ENCODE assay signal across 1 cellular context in the genomic region with DNA sequence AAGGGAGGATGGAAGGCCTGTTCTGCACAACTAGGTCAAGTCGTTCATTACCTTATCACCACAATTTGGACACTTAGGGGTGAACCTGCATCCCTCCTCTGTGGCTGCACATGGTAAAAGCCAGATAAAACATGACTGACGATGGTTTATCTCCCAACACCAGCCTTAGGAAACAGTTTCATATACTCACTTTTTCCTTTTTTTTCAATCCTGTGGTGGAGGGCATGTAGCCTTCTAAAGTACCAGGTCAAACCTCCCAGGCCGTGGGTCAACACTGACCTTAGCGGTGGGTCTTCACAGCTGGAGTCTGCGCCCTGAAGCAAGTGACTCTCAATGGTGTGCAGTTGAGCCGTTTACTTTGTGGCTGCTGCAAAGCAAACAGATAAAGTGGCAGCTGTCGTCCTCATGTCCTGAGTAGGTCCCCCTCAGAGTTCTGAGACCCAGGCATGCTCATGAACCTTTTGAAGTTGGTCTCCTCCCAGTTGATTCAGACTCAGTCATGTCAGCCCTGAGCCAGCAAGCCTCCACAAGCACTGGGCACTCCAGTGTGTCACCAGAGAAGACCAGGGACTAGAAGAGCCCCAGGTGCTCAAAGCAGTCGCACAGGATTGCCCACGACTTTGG.
TF ChIP-seq lines count a peak whose summit lies in the region.

No MANE protein-coding gene starts in this region.

TF ChIP-seq in HepG2, 621 proteins besides CTCF, POLR2A, EP300 and RAD21 (continued from another document and continues in another):
- TF ChIP-seq, protein P1, sequence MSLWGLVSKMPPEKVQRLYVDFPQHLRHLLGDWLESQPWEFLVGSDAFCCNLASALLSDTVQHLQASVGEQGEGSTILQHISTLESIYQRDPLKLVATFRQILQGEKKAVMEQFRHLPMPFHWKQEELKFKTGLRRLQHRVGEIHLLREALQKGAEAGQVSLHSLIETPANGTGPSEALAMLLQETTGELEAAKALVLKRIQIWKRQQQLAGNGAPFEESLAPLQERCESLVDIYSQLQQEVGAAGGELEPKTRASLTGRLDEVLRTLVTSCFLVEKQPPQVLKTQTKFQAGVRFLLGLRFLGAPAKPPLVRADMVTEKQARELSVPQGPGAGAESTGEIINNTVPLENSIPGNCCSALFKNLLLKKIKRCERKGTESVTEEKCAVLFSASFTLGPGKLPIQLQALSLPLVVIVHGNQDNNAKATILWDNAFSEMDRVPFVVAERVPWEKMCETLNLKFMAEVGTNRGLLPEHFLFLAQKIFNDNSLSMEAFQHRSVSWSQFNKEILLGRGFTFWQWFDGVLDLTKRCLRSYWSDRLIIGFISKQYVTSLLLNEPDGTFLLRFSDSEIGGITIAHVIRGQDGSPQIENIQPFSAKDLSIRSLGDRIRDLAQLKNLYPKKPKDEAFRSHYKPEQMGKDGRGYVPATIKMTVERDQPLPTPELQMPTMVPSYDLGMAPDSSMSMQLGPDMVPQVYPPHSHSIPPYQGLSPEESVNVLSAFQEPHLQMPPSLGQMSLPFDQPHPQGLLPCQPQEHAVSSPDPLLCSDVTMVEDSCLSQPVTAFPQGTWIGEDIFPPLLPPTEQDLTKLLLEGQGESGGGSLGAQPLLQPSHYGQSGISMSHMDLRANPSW (CRISPR knock-in tag; IDR thresholded peaks at IDR 0.05; ENCODE audit: borderline replicate concordance): no peak
- TF ChIP-seq, protein P2, sequence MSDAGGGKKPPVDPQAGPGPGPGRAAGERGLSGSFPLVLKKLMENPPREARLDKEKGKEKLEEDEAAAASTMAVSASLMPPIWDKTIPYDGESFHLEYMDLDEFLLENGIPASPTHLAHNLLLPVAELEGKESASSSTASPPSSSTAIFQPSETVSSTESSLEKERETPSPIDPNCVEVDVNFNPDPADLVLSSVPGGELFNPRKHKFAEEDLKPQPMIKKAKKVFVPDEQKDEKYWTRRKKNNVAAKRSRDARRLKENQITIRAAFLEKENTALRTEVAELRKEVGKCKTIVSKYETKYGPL (CRISPR knock-in tag; IDR thresholded peaks at IDR 0.05): no peak
- TF ChIP-seq EHMT2 (IDR thresholded peaks at IDR 0.05; ENCODE audit: borderline replicate concordance, low read depth, low read length) (no peak), GTF3A (CRISPR knock-in tag; conservative IDR thresholded peaks at IDR 0.05) (no peak), ZNF253 (CRISPR knock-in tag; IDR thresholded peaks at IDR 0.05; ENCODE audit: borderline replicate concordance) (no peak), MZF1 (CRISPR knock-in tag; IDR thresholded peaks at IDR 0.05; ENCODE audit: borderline replicate concordance) (no peak), ZNF329 (CRISPR knock-in tag; IDR thresholded peaks at IDR 0.05; ENCODE audit: low read depth) (no peak), HOXD1 (CRISPR knock-in tag; IDR thresholded peaks at IDR 0.05) (no peak), ZNF713 (CRISPR knock-in tag; IDR thresholded peaks at IDR 0.05) (no peak), HMGA1 (CRISPR knock-in tag; conservative IDR thresholded peaks at IDR 0.05) (no peak), ZNF451 (CRISPR knock-in tag; IDR thresholded peaks at IDR 0.05) (0 out of 2 replicates have a peak, but pooled peaks have one; percentile 52), SAFB2 (CRISPR knock-in tag; IDR thresholded peaks at IDR 0.05; ENCODE audit: borderline replicate concordance, low read depth) (0 out of 2 replicates have a peak, but pooled peaks have one; percentile 54), ZBTB1 (CRISPR knock-in tag; IDR thresholded peaks at IDR 0.05; ENCODE audit: borderline replicate concordance) (no peak), ZFP41 (CRISPR knock-in tag; IDR thresholded peaks at IDR 0.05; ENCODE audit: borderline replicate concordance) (no peak), MXD4 (CRISPR knock-in tag; IDR thresholded peaks at IDR 0.05) (no peak; the same call in 1 of the 2 replicates), ZNF121 (CRISPR knock-in tag; IDR thresholded peaks at IDR 0.05) (peak; percentile 94), TGIF2 (CRISPR knock-in tag; IDR thresholded peaks at IDR 0.05) (peak; percentile 85), RFX1 (IDR thresholded peaks at IDR 0.05) (no peak), HMG20A (CRISPR knock-in tag; IDR thresholded peaks at IDR 0.05; ENCODE audit: borderline replicate concordance) (peak; percentile 62; the same call in 1 of the 2 replicates), ZNF556 (CRISPR knock-in tag; IDR thresholded peaks at IDR 0.05; ENCODE audit: borderline replicate concordance) (peak; percentile 73; the same call in 1 of the 2 replicates), KDM5A (IDR thresholded peaks at IDR 0.05; ENCODE audit: borderline replicate concordance, low read length) (no peak), ZNF891 (CRISPR knock-in tag; IDR thresholded peaks at IDR 0.05) (no peak), MLLT10 (CRISPR knock-in tag; IDR thresholded peaks at IDR 0.05) (no peak), TCF7 (IDR thresholded peaks at IDR 0.05; ENCODE audit: low read depth) (peak; percentile 91), NCOA5 (CRISPR knock-in tag; IDR thresholded peaks at IDR 0.05) (no peak), TARDBP (CRISPR knock-in tag; IDR thresholded peaks at IDR 0.05) (peak; percentile 80), SATB2 (CRISPR knock-in tag; IDR thresholded peaks at IDR 0.05) (no peak), KLF16 (CRISPR knock-in tag; IDR thresholded peaks at IDR 0.05) (peak in 1 of 2 experiments; percentile 77; a peak in 2 of 4 replicates), SNRNP70 (IDR thresholded peaks at IDR 0.05; ENCODE audit: low read depth, low read length) (no peak), HMG20B (CRISPR knock-in tag; conservative IDR thresholded peaks at IDR 0.05) (0 out of 2 replicates have a peak, but pooled peaks have one; percentile 18), ZNF781 (CRISPR knock-in tag; IDR thresholded peaks at IDR 0.05; ENCODE audit: borderline replicate concordance, not compliant biosample characterization) (peak; percentile 73), ZNF124 (CRISPR knock-in tag; IDR thresholded peaks at IDR 0.05) (no peak; the same call in 1 of the 2 replicates), ZNF24 (IDR thresholded peaks at IDR 0.05) (no peak), MBD4 (IDR thresholded peaks at IDR 0.05; ENCODE audit: borderline replicate concordance, low read length) (no peak), KLF12 (CRISPR knock-in tag; IDR thresholded peaks at IDR 0.05; ENCODE audit: borderline replicate concordance) (no peak), HNRNPL (IDR thresholded peaks at IDR 0.05; ENCODE audit: low read depth, low read length) (no peak), ZNF660 (CRISPR knock-in tag; IDR thresholded peaks at IDR 0.05; ENCODE audit: borderline replicate concordance, low read depth) (no peak), CREB1 (IDR thresholded peaks at IDR 0.05) (no peak), CREB1 (CRISPR knock-in tag; IDR thresholded peaks at IDR 0.05) (no peak), AHR (CRISPR knock-in tag; IDR thresholded peaks at IDR 0.05) (no peak), POLR2AphosphoS5 (IDR thresholded peaks at IDR 0.05; ENCODE audit: low read depth, low read length) (peak; percentile 47), NFATC3 (CRISPR knock-in tag; IDR thresholded peaks at IDR 0.05) (no peak)
- TF ChIP-seq, protein P3, sequence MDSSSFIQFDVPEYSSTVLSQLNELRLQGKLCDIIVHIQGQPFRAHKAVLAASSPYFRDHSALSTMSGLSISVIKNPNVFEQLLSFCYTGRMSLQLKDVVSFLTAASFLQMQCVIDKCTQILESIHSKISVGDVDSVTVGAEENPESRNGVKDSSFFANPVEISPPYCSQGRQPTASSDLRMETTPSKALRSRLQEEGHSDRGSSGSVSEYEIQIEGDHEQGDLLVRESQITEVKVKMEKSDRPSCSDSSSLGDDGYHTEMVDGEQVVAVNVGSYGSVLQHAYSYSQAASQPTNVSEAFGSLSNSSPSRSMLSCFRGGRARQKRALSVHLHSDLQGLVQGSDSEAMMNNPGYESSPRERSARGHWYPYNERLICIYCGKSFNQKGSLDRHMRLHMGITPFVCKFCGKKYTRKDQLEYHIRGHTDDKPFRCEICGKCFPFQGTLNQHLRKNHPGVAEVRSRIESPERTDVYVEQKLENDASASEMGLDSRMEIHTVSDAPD (CRISPR knock-in tag; IDR thresholded peaks at IDR 0.05): no peak
- TF ChIP-seq, protein P4, sequence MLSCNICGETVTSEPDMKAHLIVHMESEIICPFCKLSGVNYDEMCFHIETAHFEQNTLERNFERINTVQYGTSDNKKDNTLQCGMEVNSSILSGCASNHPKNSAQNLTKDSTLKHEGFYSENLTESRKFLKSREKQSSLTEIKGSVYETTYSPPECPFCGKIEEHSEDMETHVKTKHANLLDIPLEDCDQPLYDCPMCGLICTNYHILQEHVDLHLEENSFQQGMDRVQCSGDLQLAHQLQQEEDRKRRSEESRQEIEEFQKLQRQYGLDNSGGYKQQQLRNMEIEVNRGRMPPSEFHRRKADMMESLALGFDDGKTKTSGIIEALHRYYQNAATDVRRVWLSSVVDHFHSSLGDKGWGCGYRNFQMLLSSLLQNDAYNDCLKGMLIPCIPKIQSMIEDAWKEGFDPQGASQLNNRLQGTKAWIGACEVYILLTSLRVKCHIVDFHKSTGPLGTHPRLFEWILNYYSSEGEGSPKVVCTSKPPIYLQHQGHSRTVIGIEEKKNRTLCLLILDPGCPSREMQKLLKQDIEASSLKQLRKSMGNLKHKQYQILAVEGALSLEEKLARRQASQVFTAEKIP (CRISPR knock-in tag; IDR thresholded peaks at IDR 0.05; ENCODE audit: borderline replicate concordance): no peak
- TF ChIP-seq, protein P5, sequence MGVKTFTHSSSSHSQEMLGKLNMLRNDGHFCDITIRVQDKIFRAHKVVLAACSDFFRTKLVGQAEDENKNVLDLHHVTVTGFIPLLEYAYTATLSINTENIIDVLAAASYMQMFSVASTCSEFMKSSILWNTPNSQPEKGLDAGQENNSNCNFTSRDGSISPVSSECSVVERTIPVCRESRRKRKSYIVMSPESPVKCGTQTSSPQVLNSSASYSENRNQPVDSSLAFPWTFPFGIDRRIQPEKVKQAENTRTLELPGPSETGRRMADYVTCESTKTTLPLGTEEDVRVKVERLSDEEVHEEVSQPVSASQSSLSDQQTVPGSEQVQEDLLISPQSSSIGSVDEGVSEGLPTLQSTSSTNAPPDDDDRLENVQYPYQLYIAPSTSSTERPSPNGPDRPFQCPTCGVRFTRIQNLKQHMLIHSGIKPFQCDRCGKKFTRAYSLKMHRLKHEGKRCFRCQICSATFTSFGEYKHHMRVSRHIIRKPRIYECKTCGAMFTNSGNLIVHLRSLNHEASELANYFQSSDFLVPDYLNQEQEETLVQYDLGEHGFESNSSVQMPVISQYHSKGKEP (CRISPR knock-in tag; IDR thresholded peaks at IDR 0.05): 0 out of 2 replicates have a peak, but pooled peaks have one; percentile 52
- TF ChIP-seq, protein P6, sequence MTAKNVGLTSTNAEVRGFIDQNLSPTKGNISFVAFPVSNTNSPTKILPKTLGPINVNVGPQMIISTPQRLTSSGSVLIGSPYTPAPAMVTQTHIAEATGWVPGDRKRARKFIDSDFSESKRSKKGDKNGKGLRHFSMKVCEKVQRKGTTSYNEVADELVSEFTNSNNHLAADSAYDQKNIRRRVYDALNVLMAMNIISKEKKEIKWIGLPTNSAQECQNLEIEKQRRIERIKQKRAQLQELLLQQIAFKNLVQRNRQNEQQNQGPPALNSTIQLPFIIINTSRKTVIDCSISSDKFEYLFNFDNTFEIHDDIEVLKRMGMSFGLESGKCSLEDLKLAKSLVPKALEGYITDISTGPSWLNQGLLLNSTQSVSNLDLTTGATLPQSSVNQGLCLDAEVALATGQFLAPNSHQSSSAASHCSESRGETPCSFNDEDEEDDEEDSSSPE (CRISPR knock-in tag; IDR thresholded peaks at IDR 0.05): 0 out of 2 replicates have a peak, but pooled peaks have one; percentile 18
- TF ChIP-seq, protein P7, sequence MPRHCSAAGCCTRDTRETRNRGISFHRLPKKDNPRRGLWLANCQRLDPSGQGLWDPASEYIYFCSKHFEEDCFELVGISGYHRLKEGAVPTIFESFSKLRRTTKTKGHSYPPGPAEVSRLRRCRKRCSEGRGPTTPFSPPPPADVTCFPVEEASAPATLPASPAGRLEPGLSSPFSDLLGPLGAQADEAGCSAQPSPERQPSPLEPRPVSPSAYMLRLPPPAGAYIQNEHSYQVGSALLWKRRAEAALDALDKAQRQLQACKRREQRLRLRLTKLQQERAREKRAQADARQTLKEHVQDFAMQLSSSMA (CRISPR knock-in tag; IDR thresholded peaks at IDR 0.05): 0 out of 2 replicates have a peak, but pooled peaks have one; percentile 16
- TF ChIP-seq, protein P8, sequence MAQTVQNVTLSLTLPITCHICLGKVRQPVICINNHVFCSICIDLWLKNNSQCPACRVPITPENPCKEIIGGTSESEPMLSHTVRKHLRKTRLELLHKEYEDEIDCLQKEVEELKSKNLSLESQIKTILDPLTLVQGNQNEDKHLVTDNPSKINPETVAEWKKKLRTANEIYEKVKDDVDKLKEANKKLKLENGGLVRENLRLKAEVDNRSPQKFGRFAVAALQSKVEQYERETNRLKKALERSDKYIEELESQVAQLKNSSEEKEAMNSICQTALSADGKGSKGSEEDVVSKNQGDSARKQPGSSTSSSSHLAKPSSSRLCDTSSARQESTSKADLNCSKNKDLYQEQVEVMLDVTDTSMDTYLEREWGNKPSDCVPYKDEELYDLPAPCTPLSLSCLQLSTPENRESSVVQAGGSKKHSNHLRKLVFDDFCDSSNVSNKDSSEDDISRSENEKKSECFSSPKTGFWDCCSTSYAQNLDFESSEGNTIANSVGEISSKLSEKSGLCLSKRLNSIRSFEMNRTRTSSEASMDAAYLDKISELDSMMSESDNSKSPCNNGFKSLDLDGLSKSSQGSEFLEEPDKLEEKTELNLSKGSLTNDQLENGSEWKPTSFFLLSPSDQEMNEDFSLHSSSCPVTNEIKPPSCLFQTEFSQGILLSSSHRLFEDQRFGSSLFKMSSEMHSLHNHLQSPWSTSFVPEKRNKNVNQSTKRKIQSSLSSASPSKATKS (CRISPR knock-in tag; IDR thresholded peaks at IDR 0.05): no peak
- TF ChIP-seq, protein P9, sequence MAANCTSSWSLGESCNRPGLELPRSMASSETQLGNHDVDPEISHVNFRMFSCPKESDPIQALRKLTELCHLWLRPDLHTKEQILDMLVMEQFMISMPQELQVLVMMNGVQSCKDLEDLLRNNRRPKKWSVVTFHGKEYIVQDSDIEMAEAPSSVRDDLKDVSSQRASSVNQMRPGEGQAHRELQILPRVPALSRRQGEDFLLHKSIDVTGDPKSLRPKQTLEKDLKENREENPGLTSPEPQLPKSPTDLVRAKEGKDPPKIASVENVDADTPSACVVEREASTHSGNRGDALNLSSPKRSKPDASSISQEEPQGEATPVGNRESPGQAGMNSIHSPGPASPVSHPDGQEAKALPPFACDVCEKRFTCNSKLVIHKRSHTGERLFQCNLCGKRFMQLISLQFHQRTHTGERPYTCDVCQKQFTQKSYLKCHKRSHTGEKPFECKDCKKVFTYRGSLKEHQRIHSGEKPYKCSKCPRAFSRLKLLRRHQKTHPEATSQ (CRISPR knock-in tag; IDR thresholded peaks at IDR 0.05; ENCODE audit: borderline replicate concordance): no peak; the same call in 1 of the 2 replicates
- TF ChIP-seq, protein P10, sequence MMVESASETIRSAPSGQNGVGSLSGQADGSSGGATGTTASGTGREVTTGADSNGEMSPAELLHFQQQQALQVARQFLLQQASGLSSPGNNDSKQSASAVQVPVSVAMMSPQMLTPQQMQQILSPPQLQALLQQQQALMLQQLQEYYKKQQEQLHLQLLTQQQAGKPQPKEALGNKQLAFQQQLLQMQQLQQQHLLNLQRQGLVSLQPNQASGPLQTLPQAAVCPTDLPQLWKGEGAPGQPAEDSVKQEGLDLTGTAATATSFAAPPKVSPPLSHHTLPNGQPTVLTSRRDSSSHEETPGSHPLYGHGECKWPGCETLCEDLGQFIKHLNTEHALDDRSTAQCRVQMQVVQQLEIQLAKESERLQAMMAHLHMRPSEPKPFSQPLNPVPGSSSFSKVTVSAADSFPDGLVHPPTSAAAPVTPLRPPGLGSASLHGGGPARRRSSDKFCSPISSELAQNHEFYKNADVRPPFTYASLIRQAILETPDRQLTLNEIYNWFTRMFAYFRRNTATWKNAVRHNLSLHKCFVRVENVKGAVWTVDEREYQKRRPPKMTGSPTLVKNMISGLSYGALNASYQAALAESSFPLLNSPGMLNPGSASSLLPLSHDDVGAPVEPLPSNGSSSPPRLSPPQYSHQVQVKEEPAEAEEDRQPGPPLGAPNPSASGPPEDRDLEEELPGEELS (CRISPR knock-in tag; IDR thresholded peaks at IDR 0.05): peak; percentile 84
